Comparison of ENCODE assay signal across 18 cellular contexts in genomic region chr5:107674655-107675054, GRCh38. TPM values are rescaled to one million over a fixed set of nuclear protein-coding genes. Genes with fewer than 3 reads are reported as not detected.
"Had no signal": no experiment of that assay in that cellular context is flagged by ENCODE, and none has a peak within 500 bp of the region (broad histone marks: within the 10 kb centered on the region; RNA-seq: fewer than 3 reads in every experiment).

No MANE protein-coding gene starts in this region.

- H3K9me3 ChIP-seq: lower lobe of right lung, pancreas, sigmoid colon, stomach, thoracic aorta had no signal

- H3K27ac ChIP-seq: lower lobe of right lung, pancreas, sigmoid colon, stomach, thoracic aorta, WERI-Rb-1 had no signal

- H3K4me3 ChIP-seq: lower lobe of right lung, pancreas, sigmoid colon, stomach, thoracic aorta had no signal

- ATAC-seq: activated CD4-positive, alpha-beta T cell treated with anti-CD3 and anti-CD28 coated beads for 36 hours; activated CD8-positive, alpha-beta T cell treated with anti-CD3 and anti-CD28 coated beads, Interleukin-2, amount 10 ng/mL, durations not matched to agents 7 days and 5 days; left colon; lower lobe of right lung; pancreas; T-helper 17 cell had no signal

- H3K36me3 ChIP-seq: lower lobe of right lung, pancreas, sigmoid colon, stomach, thoracic aorta, WERI-Rb-1 had no signal

- DNase-seq: activated CD4-positive, alpha-beta T cell treated with anti-CD3 and anti-CD28 coated beads for 36 hours; activated CD8-positive, alpha-beta memory T cell treated with anti-CD3 and anti-CD28 coated beads, Interleukin-2, amount 50 U/mL, for 4 hours; activated CD8-positive, alpha-beta T cell treated with anti-CD3 and anti-CD28 coated beads, Interleukin-2, amount 10 ng/mL, durations not matched to agents 7 days and 5 days; activated effector memory CD4-positive, alpha-beta T cell treated with anti-CD3 and anti-CD28 coated beads, Interleukin-2, amount 50 U/mL, for 16 hours; activated T-cell treated with anti-CD3 and anti-CD28 coated beads, Interleukin-2, amount 50 U/mL, for 48 hours; amniotic stem cell; central memory CD4-positive, alpha-beta T cell; cortex of kidney; effector CD4-positive, alpha-beta T cell; left colon; lower lobe of right lung; pancreas; sigmoid colon; stimulated activated CD4-positive, alpha-beta T cell treated with anti-CD3 and anti-CD28 coated beads, Interleukin-1b, Interleukin-23, amount 100 ng/mL, for 48 hours; stomach; T-helper 17 cell; WERI-Rb-1 had no signal

RNA-seq across cellular contexts. Expression of gene EFNA5, which starts 3.9 kb away (rescaled TPM):
- total RNA-seq: activated CD4-positive, alpha-beta T cell treated with anti-CD3 and anti-CD28 coated beads for 36 hours; activated CD8-positive, alpha-beta T cell treated with anti-CD3 and anti-CD28 coated beads, Interleukin-2, amount 10 ng/mL, durations not matched to agents 7 days and 5 days; T-helper 17 cell had no signal
